21 cellular contexts compared by ENCODE assay signal in the genomic region with DNA sequence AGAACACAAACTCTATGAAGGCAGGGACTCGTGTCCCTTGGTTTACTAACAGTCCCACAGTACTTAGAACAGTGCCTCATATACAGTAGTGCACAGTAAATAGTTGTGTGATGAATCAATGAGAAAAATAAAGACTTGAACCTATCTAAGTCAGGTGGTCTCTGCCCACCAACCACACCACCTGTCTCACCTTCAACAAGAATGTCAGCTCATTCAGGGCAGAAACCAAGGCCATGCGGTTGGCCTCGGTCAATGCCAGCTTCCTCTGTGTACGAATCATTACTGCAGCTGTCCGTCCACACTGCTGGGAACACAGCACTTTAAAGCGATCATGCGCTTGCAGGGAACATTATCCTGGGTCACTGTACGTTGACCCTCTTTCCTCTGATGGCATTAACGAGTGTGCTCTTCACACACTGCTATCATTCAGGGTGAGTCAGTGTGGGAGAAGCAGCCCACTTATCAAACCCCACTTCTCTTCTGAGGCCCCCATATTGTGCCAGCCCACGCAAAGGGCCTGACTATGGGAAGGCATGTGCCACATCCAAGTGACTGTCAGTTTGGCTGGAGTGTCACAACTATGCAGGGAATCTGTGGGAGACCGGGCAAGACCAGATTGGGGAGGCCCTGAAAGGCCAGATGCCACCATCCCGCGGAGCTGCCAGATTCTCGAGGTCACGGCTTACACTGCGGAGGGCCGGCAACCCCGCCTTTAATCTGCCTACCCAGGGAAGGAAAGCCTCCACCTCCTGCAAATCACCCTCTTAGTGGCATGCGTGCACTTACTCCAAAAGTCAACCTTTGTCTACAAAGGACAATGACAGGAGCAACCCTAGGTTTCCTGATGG. TPM values are rescaled to one million over a fixed set of nuclear protein-coding genes. Genes with fewer than 3 reads are reported as not detected.
DNase-seq lines count a peak whose midpoint lies in the region; ATAC-seq and TF ChIP-seq lines count a peak whose summit lies in the region.
"Had no signal": no experiment of that assay in that cellular context is flagged by ENCODE, and none has a peak within 500 bp of the region (broad histone marks: within the 10 kb centered on the region; RNA-seq: fewer than 3 reads in every experiment).

No MANE protein-coding gene starts in this region.

- CTCF ChIA-PET in MCF 10A (lab: Yijun Ruan, JAX): interaction anchor here (1.0 to 1.1 kb wide), 2 partner anchors 35 to 38 kb away, joined by 3 read pairs; no protein-coding TSS in a partner anchor
- CTCF ChIA-PET in mammary epithelial cell (lab: Charles Lee; ENCODE audit: low non-redundant PET): no interaction called here

- H3K4me2 ChIP-seq in mammary epithelial cell (ENCODE audit: insufficient read depth, low read depth, low read length): no peak overlapping the region

- intact Hi-C loops in MCF 10A (cut with micrococcal nuclease) (loop anchor here (1.0 kb wide), 1 partner anchor 37 kb away; no protein-coding TSS in a partner anchor), mammary epithelial cell (cut with micrococcal nuclease) (no loop called here)

- no peaks in the 10 kb centered on the region for H3K9me3 Mint-ChIP-seq in MCF 10A (ENCODE audit: unreplicated experiment)
- H3K9me3 Mint-ChIP-seq in stimulated activated memory B cell treated with anti-CD40 and anti-IgM and Interleukin-4, amounts not matched to agents 10 μg/mL and 1 μg/mL and 100 μg/mL, for 72 hours: no peaks in the 10 kb centered on the region
- peaks cover 3 to 6% of the 10 kb centered on the region in 2 donors for H3K9me3 Mint-ChIP-seq in stimulated activated naive CD8-positive, alpha-beta T cell treated with anti-CD3 and anti-CD28 coated beads, Interleukin-15, amount 100 ng/mL, for 72 hours
- H3K9me3 Mint-ChIP-seq: activated CD4-positive, alpha-beta T cell treated with anti-CD3 and anti-CD28 coated beads, Interleukin-2, amount 10 ng/mL, durations not matched to agents 7 days and 5 days; endodermal cell had no signal

- WGBS in mammary epithelial cell (ENCODE audit: low coverage, missing lambda C conversion rate): 89% methylated on average over 15 of the region's 19 CpGs

- no peaks in the 10 kb centered on the region for H3K79me2 ChIP-seq in mammary epithelial cell (ENCODE audit: insufficient read depth, low read length)

- peaks cover 5% of the 10 kb centered on the region for H3K9me3 ChIP-seq in mammary epithelial cell (replicated peaks; ENCODE audit: insufficient read depth, low read length)
- H3K9me3 ChIP-seq: BE2C, Caco-2, left lung had no signal

- DNase-seq in MCF 10A (ENCODE audit: unreplicated experiment) (no peak), mammary epithelial cell (no peak), cerebellar nuclear complex (lab: John Stamatoyannopoulos, UW) (peak; percentile 11 to 61), kidney tubule cell (ENCODE audit: low spot score) (peak; percentile 22), occipital lobe (lab: John Stamatoyannopoulos, UW) (no peak)
- DNase-seq in stimulated activated naive CD8-positive, alpha-beta T cell treated with anti-CD3 and anti-CD28 coated beads, Interleukin-15, amount 100 ng/mL, for 72 hours: no peak
- DNase-seq: activated CD4-positive, alpha-beta T cell treated with anti-CD3 and anti-CD28 coated beads, Interleukin-2, amount 10 ng/mL, durations not matched to agents 7 days and 5 days; activated gamma-delta T cell; BE2C; Caco-2; EL; endodermal cell; hippocampal formation; Karpas-422; left lung; NCI-H1417; NCI-H748 treated with DMSO at 0.1 percent for 48 hours; small intestine; stimulated activated CD8-positive, alpha-beta memory T cell treated with anti-CD3 and anti-CD28 coated beads, Interleukin-4, amount 100 ng/mL, for 48 hours had no signal

- POLR2A ChIA-PET in MCF 10A (lab: Yijun Ruan, JAX): no interaction called here

- no peaks in the 10 kb centered on the region for H3K4me1 ChIP-seq in mammary epithelial cell (ENCODE audit: insufficient read depth, low read length)
- H3K4me1 ChIP-seq: BE2C, Caco-2, left lung had no signal

- peaks cover 18% of the 10 kb centered on the region for H3K4me1 Mint-ChIP-seq in MCF 10A (ENCODE audit: insufficient read depth, unreplicated experiment)
- H3K4me1 Mint-ChIP-seq in stimulated activated memory B cell treated with anti-CD40 and anti-IgM and Interleukin-4, amounts not matched to agents 10 μg/mL and 1 μg/mL and 100 μg/mL, for 72 hours: peaks cover 27% of the 10 kb centered on the region
- peaks cover 2% of the 10 kb centered on the region for H3K4me1 Mint-ChIP-seq in stimulated activated naive CD8-positive, alpha-beta T cell treated with anti-CD3 and anti-CD28 coated beads, Interleukin-15, amount 100 ng/mL, for 72 hours
- H3K4me1 Mint-ChIP-seq: activated CD4-positive, alpha-beta T cell treated with anti-CD3 and anti-CD28 coated beads, Interleukin-2, amount 10 ng/mL, durations not matched to agents 7 days and 5 days had no signal

- no peak overlapping the region for H2AFZ ChIP-seq in mammary epithelial cell (ENCODE audit: low read depth, low read length)

- H4K20me1 ChIP-seq in mammary epithelial cell (ENCODE audit: insufficient read depth, low read length): no peaks in the 10 kb centered on the region

- H3K4me3 ChIP-seq in mammary epithelial cell (replicated peaks in 1 of 3; ENCODE audit: insufficient read depth in 1 of 3, low read depth in 2 of 3, low read length in 3 of 3): no peak overlapping the region
- H3K4me3 ChIP-seq: left lung had no signal

- BruUV-seq in MCF 10A (replicated peaks; lab: Mats Ljungman, UMichigan) (no TSS peak), mammary epithelial cell (replicated peaks; lab: Mats Ljungman, UMichigan) (no TSS peak)

- H3K4me3 Mint-ChIP-seq in MCF 10A (ENCODE audit: unreplicated experiment): no peak overlapping the region
- H3K4me3 Mint-ChIP-seq in stimulated activated memory B cell treated with anti-CD40 and anti-IgM and Interleukin-4, amounts not matched to agents 10 μg/mL and 1 μg/mL and 100 μg/mL, for 72 hours: no peak overlapping the region
- H3K4me3 Mint-ChIP-seq in stimulated activated naive CD8-positive, alpha-beta T cell treated with anti-CD3 and anti-CD28 coated beads, Interleukin-15, amount 100 ng/mL, for 72 hours: no peak overlapping the region
- H3K4me3 Mint-ChIP-seq: activated CD4-positive, alpha-beta T cell treated with anti-CD3 and anti-CD28 coated beads, Interleukin-2, amount 10 ng/mL, durations not matched to agents 7 days and 5 days; endodermal cell had no signal

- H3K27ac ChIP-seq in mammary epithelial cell (ENCODE audit: insufficient read depth, low read depth, low read length): no peak overlapping the region
- H3K27ac ChIP-seq: left lung had no signal

- no peaks in the 10 kb centered on the region for H3K27me3 Mint-ChIP-seq in MCF 10A (ENCODE audit: insufficient read depth, unreplicated experiment)
- H3K27me3 Mint-ChIP-seq in stimulated activated memory B cell treated with anti-CD40 and anti-IgM and Interleukin-4, amounts not matched to agents 10 μg/mL and 1 μg/mL and 100 μg/mL, for 72 hours: no peaks in the 10 kb centered on the region
- peaks cover 20% of the 10 kb centered on the region for H3K27me3 Mint-ChIP-seq in stimulated activated naive CD8-positive, alpha-beta T cell treated with anti-CD3 and anti-CD28 coated beads, Interleukin-15, amount 100 ng/mL, for 72 hours
- H3K27me3 Mint-ChIP-seq: activated CD4-positive, alpha-beta T cell treated with anti-CD3 and anti-CD28 coated beads, Interleukin-2, amount 10 ng/mL, durations not matched to agents 7 days and 5 days had no signal

- H3K27me3 ChIP-seq in mammary epithelial cell (ENCODE audit: insufficient read depth, low read length): no peaks in the 10 kb centered on the region
- H3K27me3 ChIP-seq: BE2C, left lung had no signal

- H3K27ac Mint-ChIP-seq in MCF 10A (ENCODE audit: low read depth, unreplicated experiment): peak overlapping the region; percentile 2
- H3K27ac Mint-ChIP-seq in stimulated activated memory B cell treated with anti-CD40 and anti-IgM and Interleukin-4, amounts not matched to agents 10 μg/mL and 1 μg/mL and 100 μg/mL, for 72 hours: no peak overlapping the region
- peak overlapping the region in 1 of 2 donors; percentile 62 for H3K27ac Mint-ChIP-seq in stimulated activated naive CD8-positive, alpha-beta T cell treated with anti-CD3 and anti-CD28 coated beads, Interleukin-15, amount 100 ng/mL, for 72 hours
- H3K27ac Mint-ChIP-seq: activated CD4-positive, alpha-beta T cell treated with anti-CD3 and anti-CD28 coated beads, Interleukin-2, amount 10 ng/mL, durations not matched to agents 7 days and 5 days; endodermal cell had no signal

- TF ChIP-seq CTCF in MCF 10A (IDR thresholded peaks at IDR 0.05; ENCODE audit: unreplicated experiment) (no peak), mammary epithelial cell (conservative IDR thresholded peaks at IDR 0.05 in 1 of 2, IDR thresholded peaks at IDR 0.05 in 1 of 2; ENCODE audit: extremely low read depth in 1 of 2, insufficient read depth in 1 of 2, low read depth in 1 of 2, low read length in 2 of 2) (no peak)

- no peaks in the 10 kb centered on the region for H3K36me3 ChIP-seq in mammary epithelial cell (ENCODE audit: insufficient read depth, low read length)
- H3K36me3 ChIP-seq: BE2C, left lung had no signal

- in situ Hi-C loops in mammary epithelial cell (cut with MboI; ENCODE audit: low sequenced_read_pairs in 2 of 2): no loop called here

- no peaks in the 10 kb centered on the region for H3K36me3 Mint-ChIP-seq in MCF 10A (ENCODE audit: insufficient read depth, unreplicated experiment)
- H3K36me3 Mint-ChIP-seq in stimulated activated memory B cell treated with anti-CD40 and anti-IgM and Interleukin-4, amounts not matched to agents 10 μg/mL and 1 μg/mL and 100 μg/mL, for 72 hours: no peaks in the 10 kb centered on the region

- no peak overlapping the region for H3K9ac ChIP-seq in mammary epithelial cell (ENCODE audit: insufficient read depth, low read length)

- ATAC-seq in stimulated activated memory B cell treated with anti-CD40 and anti-IgM and Interleukin-4, amounts not matched to agents 10 μg/mL and 1 μg/mL and 100 μg/mL, for 72 hours: no peak
- ATAC-seq in GM18517 (IDR thresholded peaks at IDR 0.05; ENCODE audit: unreplicated experiment): no peak
- ATAC-seq in stimulated activated naive CD8-positive, alpha-beta T cell treated with anti-CD3 and anti-CD28 coated beads, Interleukin-15, amount 100 ng/mL, for 72 hours: no peak

- dilution Hi-C loops in mammary epithelial cell (cut with HindIII; ENCODE audit: low sequenced_read_pairs): no loop called here

RNA-seq across cellular contexts. Expression of gene LARGE1, which starts 36.1 kb away (rescaled TPM):
- total RNA-seq in MCF 10A (2022): 5.2 and 8.9 TPM in 2 replicates
- total RNA-seq in mammary epithelial cell: 10 to 100 TPM in 1 of 2 donors, 1 to 10 TPM in 1; 7.5 to 14.6 TPM
- polyA plus RNA-seq in mammary epithelial cell: 3.6 TPM
- 15.9 TPM for polyA minus RNA-seq in mammary epithelial cell
- total RNA-seq in occipital lobe: 37.3 TPM

Comparison
In these comparisons a context has a peak if more than half of its experiments do, and no peak if none do; other contexts are left out.
1. DNase-seq: peak in cerebellar nuclear complex (2 of 2) and kidney tubule cell (single experiment); none in MCF 10A (single experiment), mammary epithelial cell (single experiment), occipital lobe (single experiment) and stimulated activated naive CD8-positive, alpha-beta T cell treated with anti-CD3 and anti-CD28 coated beads, Interleukin-15, amount 100 ng/mL, for 72 hours (0 of 2).